ENCODE assay signal across 13 cellular contexts in genomic region chr2:99183025-99183424, GRCh38. TPM values are rescaled to one million over a fixed set of nuclear protein-coding genes. Genes with fewer than 3 reads are reported as not detected.
DNase-seq lines count a peak whose midpoint lies in the region; ATAC-seq and TF ChIP-seq lines count a peak whose summit lies in the region.
"Had no signal": no experiment of that assay in that cellular context is flagged by ENCODE, and none has a peak within 500 bp of the region (broad histone marks: within the 10 kb centered on the region; RNA-seq: fewer than 3 reads in every experiment).

No MANE protein-coding gene starts in this region.

- peak overlapping the region; percentile 14 for H3K27ac Mint-ChIP-seq in CD4-positive, alpha-beta T cell
- H3K27ac Mint-ChIP-seq in Calu3 (ENCODE audit: unreplicated experiment): peak overlapping the region; percentile 38

- no peak for TF ChIP-seq CTCF in CD4-positive, alpha-beta T cell (IDR thresholded peaks at IDR 0.05)
- TF ChIP-seq CTCF in Calu3 (IDR thresholded peaks at IDR 0.05; ENCODE audit: unreplicated experiment) (no peak), SU-DHL-6 (IDR thresholded peaks at IDR 0.05; ENCODE audit: insufficient read depth, low read length, poor library complexity, severe bottlenecking) (no peak)

- no peak for ATAC-seq in CD4-positive, alpha-beta T cell (ENCODE audit: poor library complexity)
- ATAC-seq in HG02870 (IDR thresholded peaks at IDR 0.05; ENCODE audit: unreplicated experiment): no peak

- no peaks in the 10 kb centered on the region for H3F3A ChIP-seq in SU-DHL-6 (ENCODE audit: insufficient read depth)

- CTCF ChIA-PET in CD4-positive, alpha-beta T cell (lab: Charles Lee): no interaction called here
- CTCF ChIA-PET in Calu3 (lab: Charles Lee): interaction anchor here (0.6 kb wide), 1 partner anchor 1216 kb away, joined by 4 read pairs; no protein-coding TSS in a partner anchor

- no peak for DNase-seq in CD4-positive, alpha-beta T cell
- DNase-seq in Calu3 (peak; percentile 57), iris pigment epithelial cell (ENCODE audit: low read depth) (peak; percentile 38), T1000 (lab: John Stamatoyannopoulos, UW) (no peak), GM03348 (ENCODE audit: low spot score) (no peak)
- DNase-seq: activated CD4-positive, alpha-beta T cell treated with anti-CD3 and anti-CD28 coated beads for 4 hours; activated naive CD4-positive, alpha-beta T cell treated with Interleukin-2 at 50 U/mL for 16 hours; cortex of kidney; NCI-H1436 had no signal

- H3K9ac ChIP-seq in SU-DHL-6 (ENCODE audit: low read length): no peak overlapping the region

- peak overlapping the region; percentile 12 for H3K4me2 ChIP-seq in SU-DHL-6 (ENCODE audit: low read depth, low read length, poor library complexity, severe bottlenecking)

- H3K79me2 ChIP-seq in SU-DHL-6 (ENCODE audit: insufficient read depth, low read length): peaks cover 96% of the 10 kb centered on the region

- H3K9me3 ChIP-seq in CD4-positive, alpha-beta T cell (ENCODE audit: control insufficient read depth, low read length): no peaks in the 10 kb centered on the region
- H3K9me3 ChIP-seq in SU-DHL-6 (ENCODE audit: insufficient read depth, low read length): no peaks in the 10 kb centered on the region

- no peak overlapping the region for H3K27ac ChIP-seq in CD4-positive, alpha-beta T cell (ENCODE audit: low read depth, low read length)
- H3K27ac ChIP-seq in SU-DHL-6 (ENCODE audit: low read depth, low read length): no peak overlapping the region

- H3K4me3 Mint-ChIP-seq in CD4-positive, alpha-beta T cell: peak overlapping the region; percentile 64
- peak overlapping the region; percentile 89 for H3K4me3 Mint-ChIP-seq in Calu3 (ENCODE audit: low read depth, unreplicated experiment)

- peaks cover 63% of the 10 kb centered on the region for H3K4me1 Mint-ChIP-seq in CD4-positive, alpha-beta T cell (ENCODE audit: low read depth)
- peaks cover 32% of the 10 kb centered on the region for H3K4me1 Mint-ChIP-seq in Calu3 (ENCODE audit: low read depth, unreplicated experiment)

- H3K4me3 ChIP-seq in SU-DHL-6 (ENCODE audit: insufficient read depth, low read length, poor library complexity, severe bottlenecking): no peak overlapping the region

- POLR2A ChIA-PET in CD4-positive, alpha-beta T cell (lab: Charles Lee): no interaction called here

- peaks cover 4% of the 10 kb centered on the region; the same call in 1 of the 2 replicates for H3K36me3 ChIP-seq in SU-DHL-6 (ENCODE audit: low read length)

- H2AFZ ChIP-seq in SU-DHL-6 (ENCODE audit: low read depth, low read length, severe bottlenecking): no peak overlapping the region

- no peaks in the 10 kb centered on the region for H3K27me3 ChIP-seq in CD4-positive, alpha-beta T cell (ENCODE audit: control insufficient read depth, insufficient read depth, low read length)
- no peaks in the 10 kb centered on the region for H3K27me3 ChIP-seq in SU-DHL-6 (ENCODE audit: low read length)

- H3K9me2 ChIP-seq in SU-DHL-6 (replicated peaks; ENCODE audit: insufficient read depth, low read length): no peaks in the 10 kb centered on the region

- H3K27me3 Mint-ChIP-seq in CD4-positive, alpha-beta T cell: no peaks in the 10 kb centered on the region
- no peaks in the 10 kb centered on the region for H3K27me3 Mint-ChIP-seq in Calu3 (ENCODE audit: unreplicated experiment)

- no TSS peak for BruUV-seq in Calu3 (replicated peaks; lab: Mats Ljungman, UMichigan)

- H3K36me3 Mint-ChIP-seq in CD4-positive, alpha-beta T cell (ENCODE audit: low read depth): peaks cover 28% of the 10 kb centered on the region
- peaks cover 31% of the 10 kb centered on the region for H3K36me3 Mint-ChIP-seq in Calu3 (ENCODE audit: insufficient read depth, unreplicated experiment)

- no peaks in the 10 kb centered on the region for H4K20me1 ChIP-seq in SU-DHL-6 (ENCODE audit: low read depth, low read length)

- intact Hi-C loops in CD4-positive, alpha-beta T cell (cut with DNase I, micrococcal nuclease): loop anchor here in 1 of 2 experiments (10.0 kb wide), 1 partner anchor 1188 kb away; the partner anchor contains the start of gene TMEM131
- intact Hi-C loops in Calu3 (cut with micrococcal nuclease; ENCODE audit: unreplicated experiment): loop anchor here (5.0 kb wide), 1 partner anchor 304 kb away; no protein-coding TSS in a partner anchor

- no peaks in the 10 kb centered on the region for H3K9me3 Mint-ChIP-seq in CD4-positive, alpha-beta T cell
- no peaks in the 10 kb centered on the region for H3K9me3 Mint-ChIP-seq in Calu3 (ENCODE audit: low read depth, unreplicated experiment)

RNA-seq across cellular contexts. Expression of gene MRPL30, which starts 2.0 kb away (rescaled TPM):
- total RNA-seq in CD4-positive, alpha-beta T cell: 1 to 10 TPM; 8.6 to 9.5 TPM
- total RNA-seq in Calu3 (2022): 38.8 and 39.0 TPM in 2 replicates

RNA-seq across cellular contexts. Expression of gene MITD1, which starts 2.2 kb away (rescaled TPM):
- 10 to 100 TPM; 14.1 to 14.6 TPM for total RNA-seq in CD4-positive, alpha-beta T cell
- 28.6 and 29.9 TPM in 2 replicates for total RNA-seq in Calu3 (2022)

RNA-seq across cellular contexts. Expression of gene LIPT1, which starts 28.3 kb away (rescaled TPM):
- total RNA-seq in CD4-positive, alpha-beta T cell: 10 to 100 TPM; 12.5 to 13.3 TPM
- total RNA-seq in Calu3 (2022): 10.4 and 14.1 TPM in 2 replicates

RNA-seq across cellular contexts. Expression of gene TSGA10, which starts 28.3 kb away (rescaled TPM):
- total RNA-seq in CD4-positive, alpha-beta T cell: 10 to 100 TPM; 10.6 to 11.0 TPM
- total RNA-seq in Calu3 (2022): 14.2 and 16.1 TPM in 2 replicates

RNA-seq across cellular contexts. Expression of gene C2orf15, which starts 41.5 kb away (rescaled TPM):
- 1 to 10 TPM; 2.1 to 2.8 TPM for total RNA-seq in CD4-positive, alpha-beta T cell
- total RNA-seq in Calu3 (2022): 6.9 and 7.7 TPM in 2 replicates
- total RNA-seq: fibroblast of lung, SK-MEL-5 had no signal

Comparison
In these comparisons a context has a peak if more than half of its experiments do, and no peak if none do; other contexts are left out.
1. DNase-seq: peak in Calu3 (single experiment) and iris pigment epithelial cell (single experiment); none in CD4-positive, alpha-beta T cell (0 of 10), T1000 (single experiment) and GM03348 (single experiment).